In the genomic region with DNA sequence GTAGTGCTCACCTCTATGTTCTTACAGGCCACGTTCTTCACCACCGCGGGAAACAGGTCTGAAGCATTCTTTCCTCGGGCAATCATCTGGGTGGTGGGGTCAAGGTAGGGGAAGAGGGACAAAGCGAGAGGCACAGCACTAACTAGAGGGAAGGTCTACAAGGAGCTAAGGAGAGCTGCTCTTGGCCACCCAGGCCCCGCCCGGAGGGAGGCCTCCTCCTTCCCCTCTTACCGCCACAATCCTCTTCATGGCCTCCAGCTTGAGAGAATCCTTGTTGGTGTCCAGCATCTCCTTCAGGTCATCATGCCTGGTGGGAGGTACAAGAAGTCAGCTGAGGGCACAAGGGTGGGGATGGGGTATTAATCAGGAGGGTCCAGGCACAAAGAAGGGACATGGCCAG, we compare ENCODE assay signal across 24 cellular contexts. TPM values are rescaled to one million over a fixed set of nuclear protein-coding genes. Genes with fewer than 3 reads are reported as not detected.
"Had no signal": no experiment of that assay in that cellular context is flagged by ENCODE, and none has a peak within 500 bp of the region (broad histone marks: within the 10 kb centered on the region; RNA-seq: fewer than 3 reads in every experiment).

No MANE protein-coding gene starts in this region.

- ATAC-seq: effector memory CD8-positive, alpha-beta T cell; gastrocnemius medialis; heart right ventricle; left cardiac atrium; left lung; left ventricle myocardium superior had no signal

- FAIRE-seq: endothelial cell of umbilical vein, islet of Langerhans, keratinocyte had no signal

- DNase-seq: colonic mucosa; cortex of kidney; effector CD8-positive, alpha-beta T cell; effector memory CD8-positive, alpha-beta T cell; esophagus squamous epithelium; foreskin fibroblast; foreskin melanocyte; gastrocnemius medialis; glutamatergic neuron; heart right ventricle; hippocampal formation; left cardiac atrium; left ventricle myocardium superior; lower lobe of right lung; mesenchymal stem cell; midbrain had no signal

- H3K36me3 ChIP-seq: colonic mucosa, esophagus squamous epithelium, gastrocnemius medialis, heart right ventricle, left lung, lower lobe of right lung had no signal

- H3K27me3 ChIP-seq: colonic mucosa, esophagus squamous epithelium, gastrocnemius medialis, left lung had no signal

- H3K9me3 ChIP-seq: colonic mucosa, esophagus squamous epithelium, gastrocnemius medialis, heart right ventricle, left lung, lower lobe of right lung had no signal

- H3K4me3 ChIP-seq: colonic mucosa, esophagus squamous epithelium, gastrocnemius medialis, heart right ventricle, left lung, lower lobe of right lung had no signal

- H3K27ac ChIP-seq: colonic mucosa, esophagus squamous epithelium, gastrocnemius medialis, heart right ventricle, left lung, lower lobe of right lung had no signal

- H3K4me1 ChIP-seq: colonic mucosa, esophagus squamous epithelium, gastrocnemius medialis, heart right ventricle, left lung, lower lobe of right lung had no signal

RNA-seq across cellular contexts. Expression of a gene that starts 20.5 kb away (rescaled TPM):
- total RNA-seq: dermis microvascular lymphatic vessel endothelial cell, endothelial cell of umbilical vein, glomerular endothelial cell, lung microvascular endothelial cell had no signal
- polyA plus RNA-seq: endothelial cell of umbilical vein had no signal

RNA-seq across cellular contexts. Expression of a gene that starts 42.0 kb away (rescaled TPM):
- total RNA-seq: dermis microvascular lymphatic vessel endothelial cell, endothelial cell of umbilical vein, glomerular endothelial cell, mononuclear cell had no signal
- polyA plus RNA-seq: endothelial cell of umbilical vein had no signal
